In the genomic region with DNA sequence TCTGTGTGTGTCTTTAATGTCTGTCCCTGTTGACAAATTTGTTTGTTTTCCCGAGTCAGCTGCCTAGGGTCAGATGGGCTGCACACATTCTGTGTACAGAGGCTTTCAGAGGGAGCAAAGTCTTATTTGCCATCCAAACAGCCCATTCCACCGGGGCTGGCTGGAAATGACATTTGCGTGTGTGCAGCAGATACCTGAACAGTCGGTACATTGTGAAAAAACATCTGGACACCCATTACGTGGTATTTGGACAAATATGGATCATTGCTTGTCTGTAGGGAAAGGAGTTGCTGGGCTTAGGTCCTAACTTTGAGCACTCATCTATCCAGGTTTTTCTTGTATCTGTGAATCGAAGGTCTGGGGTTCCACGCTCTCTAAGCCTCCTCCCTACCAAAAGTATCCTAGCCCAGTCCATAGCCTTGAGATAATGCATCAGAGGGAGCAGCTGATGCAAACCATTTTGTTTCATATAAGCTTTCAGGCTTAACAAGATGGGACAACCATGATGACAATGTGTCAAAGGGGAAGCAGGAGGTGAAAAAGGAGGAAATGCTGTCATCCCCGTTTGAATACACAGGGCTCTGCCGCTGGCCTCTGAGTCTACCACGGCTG, we compare ENCODE assay signal across 1 cellular context.
A peak's percentile ranks its signal among the peaks of the same experiment; 100 is the strongest.
TF ChIP-seq lines count a peak whose summit lies in the region.

No MANE protein-coding gene starts in this region.

TF ChIP-seq in HepG2, 621 proteins besides CTCF, POLR2A, EP300 and RAD21 (continued from another document):
- TF ChIP-seq, protein P1, sequence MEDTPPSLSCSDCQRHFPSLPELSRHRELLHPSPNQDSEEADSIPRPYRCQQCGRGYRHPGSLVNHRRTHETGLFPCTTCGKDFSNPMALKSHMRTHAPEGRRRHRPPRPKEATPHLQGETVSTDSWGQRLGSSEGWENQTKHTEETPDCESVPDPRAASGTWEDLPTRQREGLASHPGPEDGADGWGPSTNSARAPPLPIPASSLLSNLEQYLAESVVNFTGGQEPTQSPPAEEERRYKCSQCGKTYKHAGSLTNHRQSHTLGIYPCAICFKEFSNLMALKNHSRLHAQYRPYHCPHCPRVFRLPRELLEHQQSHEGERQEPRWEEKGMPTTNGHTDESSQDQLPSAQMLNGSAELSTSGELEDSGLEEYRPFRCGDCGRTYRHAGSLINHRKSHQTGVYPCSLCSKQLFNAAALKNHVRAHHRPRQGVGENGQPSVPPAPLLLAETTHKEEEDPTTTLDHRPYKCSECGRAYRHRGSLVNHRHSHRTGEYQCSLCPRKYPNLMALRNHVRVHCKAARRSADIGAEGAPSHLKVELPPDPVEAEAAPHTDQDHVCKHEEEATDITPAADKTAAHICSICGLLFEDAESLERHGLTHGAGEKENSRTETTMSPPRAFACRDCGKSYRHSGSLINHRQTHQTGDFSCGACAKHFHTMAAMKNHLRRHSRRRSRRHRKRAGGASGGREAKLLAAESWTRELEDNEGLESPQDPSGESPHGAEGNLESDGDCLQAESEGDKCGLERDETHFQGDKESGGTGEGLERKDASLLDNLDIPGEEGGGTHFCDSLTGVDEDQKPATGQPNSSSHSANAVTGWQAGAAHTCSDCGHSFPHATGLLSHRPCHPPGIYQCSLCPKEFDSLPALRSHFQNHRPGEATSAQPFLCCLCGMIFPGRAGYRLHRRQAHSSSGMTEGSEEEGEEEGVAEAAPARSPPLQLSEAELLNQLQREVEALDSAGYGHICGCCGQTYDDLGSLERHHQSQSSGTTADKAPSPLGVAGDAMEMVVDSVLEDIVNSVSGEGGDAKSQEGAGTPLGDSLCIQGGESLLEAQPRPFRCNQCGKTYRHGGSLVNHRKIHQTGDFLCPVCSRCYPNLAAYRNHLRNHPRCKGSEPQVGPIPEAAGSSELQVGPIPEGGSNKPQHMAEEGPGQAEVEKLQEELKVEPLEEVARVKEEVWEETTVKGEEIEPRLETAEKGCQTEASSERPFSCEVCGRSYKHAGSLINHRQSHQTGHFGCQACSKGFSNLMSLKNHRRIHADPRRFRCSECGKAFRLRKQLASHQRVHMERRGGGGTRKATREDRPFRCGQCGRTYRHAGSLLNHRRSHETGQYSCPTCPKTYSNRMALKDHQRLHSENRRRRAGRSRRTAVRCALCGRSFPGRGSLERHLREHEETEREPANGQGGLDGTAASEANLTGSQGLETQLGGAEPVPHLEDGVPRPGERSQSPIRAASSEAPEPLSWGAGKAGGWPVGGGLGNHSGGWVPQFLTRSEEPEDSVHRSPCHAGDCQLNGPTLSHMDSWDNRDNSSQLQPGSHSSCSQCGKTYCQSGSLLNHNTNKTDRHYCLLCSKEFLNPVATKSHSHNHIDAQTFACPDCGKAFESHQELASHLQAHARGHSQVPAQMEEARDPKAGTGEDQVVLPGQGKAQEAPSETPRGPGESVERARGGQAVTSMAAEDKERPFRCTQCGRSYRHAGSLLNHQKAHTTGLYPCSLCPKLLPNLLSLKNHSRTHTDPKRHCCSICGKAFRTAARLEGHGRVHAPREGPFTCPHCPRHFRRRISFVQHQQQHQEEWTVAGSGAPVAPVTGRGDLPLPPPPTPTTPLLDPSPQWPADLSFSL (CRISPR knock-in tag; IDR thresholded peaks at IDR 0.05), result no peak; the same call in 1 of the 2 replicates
- TF ChIP-seq TEAD2 (CRISPR knock-in tag; IDR thresholded peaks at IDR 0.05), result no peak
- no peak for TF ChIP-seq NPAS2 (CRISPR knock-in tag; IDR thresholded peaks at IDR 0.05; ENCODE audit: borderline replicate concordance)
- TF ChIP-seq, protein P2, sequence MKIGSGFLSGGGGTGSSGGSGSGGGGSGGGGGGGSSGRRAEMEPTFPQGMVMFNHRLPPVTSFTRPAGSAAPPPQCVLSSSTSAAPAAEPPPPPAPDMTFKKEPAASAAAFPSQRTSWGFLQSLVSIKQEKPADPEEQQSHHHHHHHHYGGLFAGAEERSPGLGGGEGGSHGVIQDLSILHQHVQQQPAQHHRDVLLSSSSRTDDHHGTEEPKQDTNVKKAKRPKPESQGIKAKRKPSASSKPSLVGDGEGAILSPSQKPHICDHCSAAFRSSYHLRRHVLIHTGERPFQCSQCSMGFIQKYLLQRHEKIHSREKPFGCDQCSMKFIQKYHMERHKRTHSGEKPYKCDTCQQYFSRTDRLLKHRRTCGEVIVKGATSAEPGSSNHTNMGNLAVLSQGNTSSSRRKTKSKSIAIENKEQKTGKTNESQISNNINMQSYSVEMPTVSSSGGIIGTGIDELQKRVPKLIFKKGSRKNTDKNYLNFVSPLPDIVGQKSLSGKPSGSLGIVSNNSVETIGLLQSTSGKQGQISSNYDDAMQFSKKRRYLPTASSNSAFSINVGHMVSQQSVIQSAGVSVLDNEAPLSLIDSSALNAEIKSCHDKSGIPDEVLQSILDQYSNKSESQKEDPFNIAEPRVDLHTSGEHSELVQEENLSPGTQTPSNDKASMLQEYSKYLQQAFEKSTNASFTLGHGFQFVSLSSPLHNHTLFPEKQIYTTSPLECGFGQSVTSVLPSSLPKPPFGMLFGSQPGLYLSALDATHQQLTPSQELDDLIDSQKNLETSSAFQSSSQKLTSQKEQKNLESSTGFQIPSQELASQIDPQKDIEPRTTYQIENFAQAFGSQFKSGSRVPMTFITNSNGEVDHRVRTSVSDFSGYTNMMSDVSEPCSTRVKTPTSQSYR (CRISPR knock-in tag; IDR thresholded peaks at IDR 0.05; ENCODE audit: borderline replicate concordance), result peak; percentile 71; the same call in 1 of the 2 replicates
- no peak for TF ChIP-seq GABPA (IDR thresholded peaks at IDR 0.05; ENCODE audit: low read depth, low read length)
- TF ChIP-seq GABPA (CRISPR knock-in tag; IDR thresholded peaks at IDR 0.05; ENCODE audit: low read depth), result peak; percentile 56
- TF ChIP-seq ZNF530 (CRISPR knock-in tag; IDR thresholded peaks at IDR 0.05; ENCODE audit: low read depth), result no peak
- TF ChIP-seq ZNF235 (CRISPR knock-in tag; IDR thresholded peaks at IDR 0.05; ENCODE audit: borderline replicate concordance), result no peak
- TF ChIP-seq ARHGAP35 (CRISPR knock-in tag; IDR thresholded peaks at IDR 0.05; ENCODE audit: borderline replicate concordance), result no peak
- peak; percentile 80; the same call in 1 of the 2 replicates for TF ChIP-seq YEATS2 (CRISPR knock-in tag; IDR thresholded peaks at IDR 0.05; ENCODE audit: borderline replicate concordance)
- no peak for TF ChIP-seq HNRNPK (IDR thresholded peaks at IDR 0.05; ENCODE audit: low read depth, low read length, poor library complexity, severe bottlenecking)
- TF ChIP-seq, protein P3, sequence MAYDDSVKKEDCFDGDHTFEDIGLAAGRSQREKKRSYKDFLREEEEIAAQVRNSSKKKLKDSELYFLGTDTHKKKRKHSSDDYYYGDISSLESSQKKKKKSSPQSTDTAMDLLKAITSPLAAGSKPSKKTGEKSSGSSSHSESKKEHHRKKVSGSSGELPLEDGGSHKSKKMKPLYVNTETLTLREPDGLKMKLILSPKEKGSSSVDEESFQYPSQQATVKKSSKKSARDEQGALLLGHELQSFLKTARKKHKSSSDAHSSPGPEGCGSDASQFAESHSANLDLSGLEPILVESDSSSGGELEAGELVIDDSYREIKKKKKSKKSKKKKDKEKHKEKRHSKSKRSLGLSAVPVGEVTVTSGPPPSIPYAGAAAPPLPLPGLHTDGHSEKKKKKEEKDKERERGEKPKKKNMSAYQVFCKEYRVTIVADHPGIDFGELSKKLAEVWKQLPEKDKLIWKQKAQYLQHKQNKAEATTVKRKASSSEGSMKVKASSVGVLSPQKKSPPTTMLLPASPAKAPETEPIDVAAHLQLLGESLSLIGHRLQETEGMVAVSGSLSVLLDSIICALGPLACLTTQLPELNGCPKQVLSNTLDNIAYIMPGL (CRISPR knock-in tag; IDR thresholded peaks at IDR 0.05; ENCODE audit: borderline replicate concordance in 1 of 2, low read depth in 1 of 2), result peak; percentile 39 to 69; a peak in 1 of 4 replicates
- TF ChIP-seq, protein P4, sequence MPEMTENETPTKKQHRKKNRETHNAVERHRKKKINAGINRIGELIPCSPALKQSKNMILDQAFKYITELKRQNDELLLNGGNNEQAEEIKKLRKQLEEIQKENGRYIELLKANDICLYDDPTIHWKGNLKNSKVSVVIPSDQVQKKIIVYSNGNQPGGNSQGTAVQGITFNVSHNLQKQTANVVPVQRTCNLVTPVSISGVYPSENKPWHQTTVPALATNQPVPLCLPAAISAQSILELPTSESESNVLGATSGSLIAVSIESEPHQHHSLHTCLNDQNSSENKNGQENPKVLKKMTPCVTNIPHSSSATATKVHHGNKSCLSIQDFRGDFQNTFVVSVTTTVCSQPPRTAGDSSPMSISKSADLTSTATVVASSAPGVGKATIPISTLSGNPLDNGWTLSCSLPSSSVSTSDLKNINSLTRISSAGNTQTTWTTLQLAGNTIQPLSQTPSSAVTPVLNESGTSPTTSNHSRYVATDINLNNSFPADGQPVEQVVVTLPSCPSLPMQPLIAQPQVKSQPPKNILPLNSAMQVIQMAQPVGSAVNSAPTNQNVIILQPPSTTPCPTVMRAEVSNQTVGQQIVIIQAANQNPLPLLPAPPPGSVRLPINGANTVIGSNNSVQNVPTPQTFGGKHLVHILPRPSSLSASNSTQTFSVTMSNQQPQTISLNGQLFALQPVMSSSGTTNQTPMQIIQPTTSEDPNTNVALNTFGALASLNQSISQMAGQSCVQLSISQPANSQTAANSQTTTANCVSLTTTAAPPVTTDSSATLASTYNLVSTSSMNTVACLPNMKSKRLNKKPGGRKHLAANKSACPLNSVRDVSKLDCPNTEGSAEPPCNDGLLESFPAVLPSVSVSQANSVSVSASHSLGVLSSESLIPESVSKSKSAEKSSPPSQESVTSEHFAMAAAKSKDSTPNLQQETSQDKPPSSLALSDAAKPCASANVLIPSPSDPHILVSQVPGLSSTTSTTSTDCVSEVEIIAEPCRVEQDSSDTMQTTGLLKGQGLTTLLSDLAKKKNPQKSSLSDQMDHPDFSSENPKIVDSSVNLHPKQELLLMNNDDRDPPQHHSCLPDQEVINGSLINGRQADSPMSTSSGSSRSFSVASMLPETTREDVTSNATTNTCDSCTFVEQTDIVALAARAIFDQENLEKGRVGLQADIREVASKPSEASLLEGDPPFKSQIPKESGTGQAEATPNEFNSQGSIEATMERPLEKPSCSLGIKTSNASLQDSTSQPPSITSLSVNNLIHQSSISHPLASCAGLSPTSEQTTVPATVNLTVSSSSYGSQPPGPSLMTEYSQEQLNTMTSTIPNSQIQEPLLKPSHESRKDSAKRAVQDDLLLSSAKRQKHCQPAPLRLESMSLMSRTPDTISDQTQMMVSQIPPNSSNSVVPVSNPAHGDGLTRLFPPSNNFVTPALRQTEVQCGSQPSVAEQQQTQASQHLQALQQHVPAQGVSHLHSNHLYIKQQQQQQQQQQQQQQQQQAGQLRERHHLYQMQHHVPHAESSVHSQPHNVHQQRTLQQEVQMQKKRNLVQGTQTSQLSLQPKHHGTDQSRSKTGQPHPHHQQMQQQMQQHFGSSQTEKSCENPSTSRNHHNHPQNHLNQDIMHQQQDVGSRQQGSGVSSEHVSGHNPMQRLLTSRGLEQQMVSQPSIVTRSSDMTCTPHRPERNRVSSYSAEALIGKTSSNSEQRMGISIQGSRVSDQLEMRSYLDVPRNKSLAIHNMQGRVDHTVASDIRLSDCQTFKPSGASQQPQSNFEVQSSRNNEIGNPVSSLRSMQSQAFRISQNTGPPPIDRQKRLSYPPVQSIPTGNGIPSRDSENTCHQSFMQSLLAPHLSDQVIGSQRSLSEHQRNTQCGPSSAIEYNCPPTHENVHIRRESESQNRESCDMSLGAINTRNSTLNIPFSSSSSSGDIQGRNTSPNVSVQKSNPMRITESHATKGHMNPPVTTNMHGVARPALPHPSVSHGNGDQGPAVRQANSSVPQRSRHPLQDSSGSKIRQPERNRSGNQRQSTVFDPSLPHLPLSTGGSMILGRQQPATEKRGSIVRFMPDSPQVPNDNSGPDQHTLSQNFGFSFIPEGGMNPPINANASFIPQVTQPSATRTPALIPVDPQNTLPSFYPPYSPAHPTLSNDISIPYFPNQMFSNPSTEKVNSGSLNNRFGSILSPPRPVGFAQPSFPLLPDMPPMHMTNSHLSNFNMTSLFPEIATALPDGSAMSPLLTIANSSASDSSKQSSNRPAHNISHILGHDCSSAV (CRISPR knock-in tag; IDR thresholded peaks at IDR 0.05; ENCODE audit: borderline replicate concordance), result no peak
- TF ChIP-seq THAP11 (CRISPR knock-in tag; IDR thresholded peaks at IDR 0.05), result peak; percentile 77
- TF ChIP-seq, protein P5, sequence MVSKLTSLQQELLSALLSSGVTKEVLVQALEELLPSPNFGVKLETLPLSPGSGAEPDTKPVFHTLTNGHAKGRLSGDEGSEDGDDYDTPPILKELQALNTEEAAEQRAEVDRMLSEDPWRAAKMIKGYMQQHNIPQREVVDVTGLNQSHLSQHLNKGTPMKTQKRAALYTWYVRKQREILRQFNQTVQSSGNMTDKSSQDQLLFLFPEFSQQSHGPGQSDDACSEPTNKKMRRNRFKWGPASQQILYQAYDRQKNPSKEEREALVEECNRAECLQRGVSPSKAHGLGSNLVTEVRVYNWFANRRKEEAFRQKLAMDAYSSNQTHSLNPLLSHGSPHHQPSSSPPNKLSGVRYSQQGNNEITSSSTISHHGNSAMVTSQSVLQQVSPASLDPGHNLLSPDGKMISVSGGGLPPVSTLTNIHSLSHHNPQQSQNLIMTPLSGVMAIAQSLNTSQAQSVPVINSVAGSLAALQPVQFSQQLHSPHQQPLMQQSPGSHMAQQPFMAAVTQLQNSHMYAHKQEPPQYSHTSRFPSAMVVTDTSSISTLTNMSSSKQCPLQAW (CRISPR knock-in tag; IDR thresholded peaks at IDR 0.05), result peak; percentile 88
- TF ChIP-seq, protein P6, sequence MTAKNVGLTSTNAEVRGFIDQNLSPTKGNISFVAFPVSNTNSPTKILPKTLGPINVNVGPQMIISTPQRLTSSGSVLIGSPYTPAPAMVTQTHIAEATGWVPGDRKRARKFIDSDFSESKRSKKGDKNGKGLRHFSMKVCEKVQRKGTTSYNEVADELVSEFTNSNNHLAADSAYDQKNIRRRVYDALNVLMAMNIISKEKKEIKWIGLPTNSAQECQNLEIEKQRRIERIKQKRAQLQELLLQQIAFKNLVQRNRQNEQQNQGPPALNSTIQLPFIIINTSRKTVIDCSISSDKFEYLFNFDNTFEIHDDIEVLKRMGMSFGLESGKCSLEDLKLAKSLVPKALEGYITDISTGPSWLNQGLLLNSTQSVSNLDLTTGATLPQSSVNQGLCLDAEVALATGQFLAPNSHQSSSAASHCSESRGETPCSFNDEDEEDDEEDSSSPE (CRISPR knock-in tag; IDR thresholded peaks at IDR 0.05), result peak; percentile 56
- TF ChIP-seq ZFP36L2 (CRISPR knock-in tag; IDR thresholded peaks at IDR 0.05), result no peak
- TF ChIP-seq, protein P7, sequence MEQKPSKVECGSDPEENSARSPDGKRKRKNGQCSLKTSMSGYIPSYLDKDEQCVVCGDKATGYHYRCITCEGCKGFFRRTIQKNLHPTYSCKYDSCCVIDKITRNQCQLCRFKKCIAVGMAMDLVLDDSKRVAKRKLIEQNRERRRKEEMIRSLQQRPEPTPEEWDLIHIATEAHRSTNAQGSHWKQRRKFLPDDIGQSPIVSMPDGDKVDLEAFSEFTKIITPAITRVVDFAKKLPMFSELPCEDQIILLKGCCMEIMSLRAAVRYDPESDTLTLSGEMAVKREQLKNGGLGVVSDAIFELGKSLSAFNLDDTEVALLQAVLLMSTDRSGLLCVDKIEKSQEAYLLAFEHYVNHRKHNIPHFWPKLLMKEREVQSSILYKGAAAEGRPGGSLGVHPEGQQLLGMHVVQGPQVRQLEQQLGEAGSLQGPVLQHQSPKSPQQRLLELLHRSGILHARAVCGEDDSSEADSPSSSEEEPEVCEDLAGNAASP (CRISPR knock-in tag; IDR thresholded peaks at IDR 0.05; ENCODE audit: borderline replicate concordance), result peak; percentile 85
- TF ChIP-seq MEIS2 (CRISPR knock-in tag; IDR thresholded peaks at IDR 0.05), result peak; percentile 86
- no peak for TF ChIP-seq CBX1 (IDR thresholded peaks at IDR 0.05; ENCODE audit: low read depth)
- peak; percentile 98 for TF ChIP-seq NCOA2 (CRISPR knock-in tag; IDR thresholded peaks at IDR 0.05)
TF ChIP-seq in HepG2: peak in this region for 286.
